Comparison of ENCODE assay signal across 8 cellular contexts in genomic region chr10:73873163-73873842, GRCh38. TPM values are rescaled to one million over a fixed set of nuclear protein-coding genes. Genes with fewer than 3 reads are reported as not detected.
DNase-seq lines count a peak whose midpoint lies in the region; ATAC-seq, FAIRE-seq and TF ChIP-seq lines count a peak whose summit lies in the region.

No MANE protein-coding gene starts in this region.

- peaks cover 2 to 22% of the 10 kb centered on the region in 2 experiments; a peak in 3 of 5 replicates for H3K36me3 ChIP-seq in HepG2 (replicated peaks in 1 of 2; ENCODE audit: control insufficient read depth in 1 of 2, insufficient read depth in 2 of 2, low read length in 2 of 2)
- no peaks in the 10 kb centered on the region for H3K36me3 ChIP-seq in testis (ENCODE audit: low read depth, missing control alignments)

- H3K9me3 Mint-ChIP-seq in activated CD8-positive, alpha-beta memory T cell treated with anti-CD3 and anti-CD28 coated beads, Interleukin-2, amount 10 ng/mL, durations not matched to agents 7 days and 5 days (ENCODE audit: low read depth): no peaks in the 10 kb centered on the region

- H2AFZ ChIP-seq in HepG2 (ENCODE audit: low read length): no peak overlapping the region

- peak overlapping the region; percentile 71 for H3K4me2 ChIP-seq in HepG2 (ENCODE audit: low read depth, low read length)

- H3K27ac ChIP-seq in angular gyrus (ENCODE audit: low read depth, low read length): peak overlapping the region; percentile 56
- H3K27ac ChIP-seq in HepG2 (ENCODE audit: extremely low read length, insufficient read depth, low read length): no peak overlapping the region
- H3K27ac ChIP-seq in testis: no peak overlapping the region

- H3K4me3 Mint-ChIP-seq in activated CD8-positive, alpha-beta memory T cell treated with anti-CD3 and anti-CD28 coated beads, Interleukin-2, amount 10 ng/mL, durations not matched to agents 7 days and 5 days: peak overlapping the region; percentile 68

- peaks cover 23% of the 10 kb centered on the region for H3K36me3 Mint-ChIP-seq in activated CD8-positive, alpha-beta memory T cell treated with anti-CD3 and anti-CD28 coated beads, Interleukin-2, amount 10 ng/mL, durations not matched to agents 7 days and 5 days

- ATAC-seq in activated CD8-positive, alpha-beta memory T cell treated with anti-CD3 and anti-CD28 coated beads, Interleukin-2, amount 10 ng/mL, durations not matched to agents 7 days and 5 days: no peak
- ATAC-seq in HepG2 (no peak), GM21447 (IDR thresholded peaks at IDR 0.05; ENCODE audit: unreplicated experiment) (no peak)

- no peak for DNase-seq in activated CD8-positive, alpha-beta memory T cell treated with anti-CD3 and anti-CD28 coated beads, Interleukin-2, amount 10 ng/mL, durations not matched to agents 7 days and 5 days
- no peak for DNase-seq in activated CD8-positive, alpha-beta memory T cell treated with anti-CD3 and anti-CD28 coated beads, Interleukin-2, amount 50 U/mL, for 48 hours
- no peak for DNase-seq in HepG2 (ENCODE audit: low spot score)
- DNase-seq in testis: no peak
- no peak for DNase-seq in SKM-1 treated with dmso at 0.1 percent for 144 hours (lab: John Stamatoyannopoulos, UW; ENCODE audit: unreplicated experiment)
- DNase-seq in inferior parietal cortex (ENCODE audit: extremely low spot score): no peak

- no peak for FAIRE-seq in HepG2 (lab: Jason Lieb, UNC)

- TF ChIP-seq EP300 in HepG2 (IDR thresholded peaks at IDR 0.05; ENCODE audit: low read depth in 2 of 2, low read length in 2 of 2) (no peak), HepG2 (CRISPR knock-in tag; IDR thresholded peaks at IDR 0.05; ENCODE audit: borderline replicate concordance) (no peak)

- H3K79me2 ChIP-seq in HepG2 (ENCODE audit: insufficient read depth, low read length): peaks cover 20% of the 10 kb centered on the region

- H3K9ac ChIP-seq in HepG2 (ENCODE audit: insufficient read depth, low read depth, low read length): no peak overlapping the region; the same call in 1 of the 2 replicates

- no peak for TF ChIP-seq RAD21 in HepG2 (CRISPR knock-in tag; IDR thresholded peaks at IDR 0.05)

- H3K27me3 Mint-ChIP-seq in activated CD8-positive, alpha-beta memory T cell treated with anti-CD3 and anti-CD28 coated beads, Interleukin-2, amount 10 ng/mL, durations not matched to agents 7 days and 5 days: peaks cover 7% of the 10 kb centered on the region

- H3K9me3 ChIP-seq in HepG2 (ENCODE audit: low read length) (no peaks in the 10 kb centered on the region), testis (no peaks in the 10 kb centered on the region)

- H3K4me1 Mint-ChIP-seq in activated CD8-positive, alpha-beta memory T cell treated with anti-CD3 and anti-CD28 coated beads, Interleukin-2, amount 10 ng/mL, durations not matched to agents 7 days and 5 days: peaks cover 58% of the 10 kb centered on the region

- POLR2A ChIA-PET in HepG2 (lab: Yijun Ruan, JAX): interaction anchor here (1.4 to 3.2 kb wide), 3 partner anchors 10 to 33 kb away, joined by 3 to 23 read pairs (median 7); no protein-coding TSS in a partner anchor

- TF ChIP-seq POLR2A in HepG2 (IDR thresholded peaks at IDR 0.05; ENCODE audit: insufficient read depth in 1 of 2, low read depth in 2 of 2, low read length in 2 of 2) (no peak), testis (IDR thresholded peaks at IDR 0.05) (no peak)

- no peak for TF ChIP-seq CTCF in HepG2 (CRISPR knock-in tag; IDR thresholded peaks at IDR 0.05)
- no peak for TF ChIP-seq CTCF in testis (IDR thresholded peaks at IDR 0.05)

- peak overlapping the region; percentile 47 to 80 (median 80); a peak in 5 of 6 replicates for H3K4me3 ChIP-seq in HepG2 (replicated peaks in 1 of 3; ENCODE audit: insufficient read depth in 1 of 3, low read depth in 2 of 3, low read length in 3 of 3)
- peak overlapping the region; percentile 69 to 80 for H3K4me3 ChIP-seq in testis

- CTCF ChIA-PET in activated CD8-positive, alpha-beta memory T cell treated with anti-CD3 and anti-CD28 coated beads, Interleukin-2, amount 10 ng/mL, durations not matched to agents 7 days and 5 days (lab: Charles Lee): interaction anchor here (0.9 to 13.8 kb wide), 4 partner anchors 10 to 28 kb away, joined by 4 to 411 read pairs (median 16); no protein-coding TSS in a partner anchor
- CTCF ChIA-PET in HepG2 (lab: Yijun Ruan, JAX; ENCODE audit: low intra/inter-chr PET ratio, low total read pairs): no interaction called here

- no TSS peak for BruUV-seq in HepG2 (replicated peaks; lab: Mats Ljungman, UMichigan)

- peaks cover 13% of the 10 kb centered on the region; the same call in 1 of the 2 replicates for H4K20me1 ChIP-seq in HepG2 (ENCODE audit: insufficient read depth, low read length)

- H3K4me1 ChIP-seq in HepG2 (ENCODE audit: insufficient read depth, low read length) (peaks cover 44% of the 10 kb centered on the region), testis (peaks cover 10% of the 10 kb centered on the region)

- in situ Hi-C loops in HepG2 (cut with HindIII; ENCODE audit: extremely low pct_ligation_motif_present, low pct_unique_long_range_greater_than_20kb): no loop called here

- 68% methylated on average over 10 of the region's 32 CpGs for WGBS in HepG2 (ENCODE audit: low lambda C conversion rate)
- WGBS in testis, 2 donors: 33 to 40% methylated on average over 5 to 21 of the region's 32 CpGs

- intact Hi-C loops in HepG2 (cut with micrococcal nuclease; ENCODE audit: unreplicated experiment) (no loop called here), testis (cut with DNase I; ENCODE audit: low total_unique reads) (no loop called here)

- H3K27me3 ChIP-seq in HepG2 (ENCODE audit: control insufficient read depth in 1 of 2, insufficient read depth in 2 of 2, low read length in 2 of 2) (no peaks in the 10 kb centered on the region; a peak in 2 of 5 replicates), testis (no peaks in the 10 kb centered on the region)

- peak overlapping the region; percentile 16 for H3K27ac Mint-ChIP-seq in activated CD8-positive, alpha-beta memory T cell treated with anti-CD3 and anti-CD28 coated beads, Interleukin-2, amount 10 ng/mL, durations not matched to agents 7 days and 5 days

RNA-seq across cellular contexts. Expression of gene CAMK2G, which starts 1.1 kb away (rescaled TPM):
- total RNA-seq in activated CD8-positive, alpha-beta memory T cell treated with anti-CD3 and anti-CD28 coated beads, Interleukin-2, amount 10 ng/mL, durations not matched to agents 7 days and 5 days: 10 to 100 TPM; 30.8 to 49.2 TPM
- 13.0 and 15.9 TPM in 2 replicates for total RNA-seq in HepG2 (2016; rRNA removed; fragmentation: Illumina TruSeq; extraction: Trizol)
- 4.7 and 5.8 TPM in 2 replicates for total RNA-seq in HepG2 (2016; cell fraction: cytosol; rRNA removed; fragmentation: Illumina TruSeq; extraction: Trizol; ENCODE audit: low read depth)
- total RNA-seq in HepG2 (2016; cell fraction: insoluble cytoplasmic fraction; rRNA removed; fragmentation: Illumina TruSeq; extraction: Trizol): 10.6 and 15.6 TPM in 2 replicates
- 10.3 and 11.5 TPM in 2 replicates for total RNA-seq in HepG2 (2016; cell fraction: membrane; rRNA removed; fragmentation: Illumina TruSeq; extraction: Trizol)
- 16.8 and 19.6 TPM in 2 replicates for total RNA-seq in HepG2 (2016; cell fraction: nucleus; rRNA removed; fragmentation: Illumina TruSeq; extraction: Trizol)
- 18.8 and 19.3 TPM in 2 replicates for polyA plus RNA-seq in HepG2 (2011; rRNA removed)
- polyA plus RNA-seq in HepG2 (2011; cell fraction: cytosol; rRNA removed): 15.0 and 15.2 TPM in 2 replicates
- 53.3 and 57.3 TPM in 2 replicates for polyA plus RNA-seq in HepG2 (2011; cell fraction: nucleus; rRNA removed)
- 10.4 and 10.5 TPM in 2 replicates for polyA plus RNA-seq in HepG2 (2012)
- 4.0 TPM in 2 replicates for polyA plus RNA-seq in HepG2 (2016; cell fraction: cytosol; fragmentation: Illumina TruSeq; extraction: Trizol; ENCODE audit: low read depth)
- polyA plus RNA-seq in HepG2 (2016; cell fraction: insoluble cytoplasmic fraction; fragmentation: Illumina TruSeq; extraction: Trizol; ENCODE audit: low read depth): 9.8 and 10.5 TPM in 2 replicates
- 5.7 and 6.7 TPM in 2 replicates for polyA plus RNA-seq in HepG2 (2016; cell fraction: membrane; fragmentation: Illumina TruSeq; extraction: Trizol; ENCODE audit: low read depth)
- polyA plus RNA-seq in HepG2 (2016; cell fraction: nucleus; fragmentation: Illumina TruSeq; extraction: Trizol; ENCODE audit: insufficient read depth, low read depth): 46.0 and 46.5 TPM in 2 replicates
- polyA minus RNA-seq in HepG2 (2011; rRNA and poly(A)+ RNA removed; ENCODE audit: low replicate concordance): 17.4 and 41.1 TPM in 2 replicates
- polyA minus RNA-seq in HepG2 (2011; cell fraction: cytosol; rRNA and poly(A)+ RNA removed): 7.7 and 8.2 TPM in 2 replicates
- 17.5 and 19.6 TPM in 2 replicates for polyA minus RNA-seq in HepG2 (2011; cell fraction: nucleus; rRNA and poly(A)+ RNA removed)
- 10 to 100 TPM; 25.4 to 29.7 TPM for total RNA-seq in testis
- polyA plus RNA-seq in testis (ENCODE audit: insufficient read depth, low read depth, low replicate concordance): 16.5 TPM

RNA-seq across cellular contexts. Expression of gene PLAU, which starts 37.6 kb away (rescaled TPM):
- total RNA-seq in activated CD8-positive, alpha-beta memory T cell treated with anti-CD3 and anti-CD28 coated beads, Interleukin-2, amount 10 ng/mL, durations not matched to agents 7 days and 5 days: 1 to 10 TPM; 2.2 to 4.8 TPM
- total RNA-seq in HepG2 (2016; rRNA removed; fragmentation: Illumina TruSeq; extraction: Trizol) (4.8 and 11.2 TPM in 2 replicates), testis (1 to 10 TPM in 1 of 2 donors, under 1 TPM in 1; 0.87 to 1.7 TPM)
- total RNA-seq in HepG2 (2016; cell fraction: cytosol; rRNA removed; fragmentation: Illumina TruSeq; extraction: Trizol; ENCODE audit: low read depth): 1.9 and 6.6 TPM in 2 replicates
- 5.2 and 16.9 TPM in 2 replicates for total RNA-seq in HepG2 (2016; cell fraction: insoluble cytoplasmic fraction; rRNA removed; fragmentation: Illumina TruSeq; extraction: Trizol)
- total RNA-seq in HepG2 (2016; cell fraction: membrane; rRNA removed; fragmentation: Illumina TruSeq; extraction: Trizol): 4.7 and 7.7 TPM in 2 replicates
- total RNA-seq in HepG2 (2016; cell fraction: nucleus; rRNA removed; fragmentation: Illumina TruSeq; extraction: Trizol): 9.1 and 18.5 TPM in 2 replicates
- polyA plus RNA-seq in HepG2 (2011; rRNA removed) (0.37 and 0.45 TPM in 2 replicates), testis (ENCODE audit: insufficient read depth, low read depth, low replicate concordance) (13.6 TPM)
- polyA plus RNA-seq in HepG2 (2011; cell fraction: cytosol; rRNA removed): 0.39 and 0.50 TPM in 2 replicates
- polyA plus RNA-seq in HepG2 (2011; cell fraction: nucleus; rRNA removed): 0.51 and 0.62 TPM in 2 replicates
- polyA plus RNA-seq in HepG2 (2012): 0.13 and 0.16 TPM in 2 replicates
- 1.0 and 2.5 TPM in 2 replicates for polyA plus RNA-seq in HepG2 (2016; cell fraction: cytosol; fragmentation: Illumina TruSeq; extraction: Trizol; ENCODE audit: low read depth)
- 4.9 and 5.1 TPM in 2 replicates for polyA plus RNA-seq in HepG2 (2016; cell fraction: insoluble cytoplasmic fraction; fragmentation: Illumina TruSeq; extraction: Trizol; ENCODE audit: low read depth)
- 2.7 and 3.5 TPM in 2 replicates for polyA plus RNA-seq in HepG2 (2016; cell fraction: membrane; fragmentation: Illumina TruSeq; extraction: Trizol; ENCODE audit: low read depth)
- polyA plus RNA-seq in HepG2 (2016; cell fraction: nucleus; fragmentation: Illumina TruSeq; extraction: Trizol; ENCODE audit: insufficient read depth, low read depth): 18.1 and 26.1 TPM in 2 replicates
- polyA minus RNA-seq in HepG2 (2011; rRNA and poly(A)+ RNA removed; ENCODE audit: low replicate concordance): 0.10 and 5.1 TPM in 2 replicates
- not detected in 2 replicates for polyA minus RNA-seq in HepG2 (2011; cell fraction: cytosol; rRNA and poly(A)+ RNA removed)
- 0.13 TPM in 1 of 2 replicates, not detected in the other for polyA minus RNA-seq in HepG2 (2011; cell fraction: nucleus; rRNA and poly(A)+ RNA removed)
